8 cellular contexts compared by ENCODE assay signal in the genomic region with DNA sequence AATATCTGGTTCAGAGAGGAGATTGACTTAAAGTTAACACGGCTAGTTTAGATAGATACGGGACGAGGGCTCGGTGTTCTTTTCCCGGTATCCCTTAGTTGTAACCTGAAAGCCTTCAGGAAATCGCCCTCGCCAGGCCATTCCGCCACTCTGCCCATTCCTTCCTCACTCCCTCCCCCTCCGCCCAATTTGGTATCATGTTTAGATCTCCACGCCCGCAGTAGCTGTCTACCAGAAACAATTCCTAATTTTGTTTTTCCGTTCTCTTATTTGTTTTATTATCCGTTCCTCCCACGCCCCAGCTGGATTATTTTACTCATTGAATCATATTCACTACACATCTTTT. TPM values are rescaled to one million over a fixed set of nuclear protein-coding genes. Genes with fewer than 3 reads are reported as not detected.
A peak's percentile ranks its signal among the peaks of the same experiment; 100 is the strongest.
DNase-seq lines count a peak whose midpoint lies in the region; ATAC-seq and TF ChIP-seq lines count a peak whose summit lies in the region.

No MANE protein-coding gene starts in this region.

- peak overlapping the region; percentile 92 for H3K4me3 ChIP-seq in fibroblast of villous mesenchyme (ENCODE audit: low read depth, low read length)
- H3K4me3 ChIP-seq in neuron (ENCODE audit: low read length) = peak overlapping the region; percentile 88

- peak overlapping the region; percentile 98 for H3K4me3 Mint-ChIP-seq in activated T-cell treated with anti-CD3 and anti-CD28 coated beads, Interleukin-2, amount 50 U/mL, for 24 hours

- no peaks in the 10 kb centered on the region for H3K27me3 ChIP-seq in neuron (ENCODE audit: insufficient read depth, low read length)

- TF ChIP-seq CTCF in fibroblast of villous mesenchyme (IDR thresholded peaks at IDR 0.05; ENCODE audit: insufficient read depth, low read depth, low read length) = no peak

- H3K27me3 Mint-ChIP-seq in activated T-cell treated with anti-CD3 and anti-CD28 coated beads, Interleukin-2, amount 50 U/mL, for 24 hours = no peaks in the 10 kb centered on the region

- peaks cover 24% of the 10 kb centered on the region for H3K36me3 Mint-ChIP-seq in activated T-cell treated with anti-CD3 and anti-CD28 coated beads, Interleukin-2, amount 50 U/mL, for 24 hours (ENCODE audit: low read depth)

- peak overlapping the region; percentile 100 for H2AFZ ChIP-seq in neuron (ENCODE audit: low read depth, low read length)

- peak overlapping the region; percentile 100 for H3K27ac Mint-ChIP-seq in activated T-cell treated with anti-CD3 and anti-CD28 coated beads, Interleukin-2, amount 50 U/mL, for 24 hours

- ATAC-seq in GM19452 (IDR thresholded peaks at IDR 0.05; ENCODE audit: unreplicated experiment) (peak; percentile 1), HG02763 (IDR thresholded peaks at IDR 0.05; ENCODE audit: unreplicated experiment) (no peak)

- no peaks in the 10 kb centered on the region for H3K9me3 Mint-ChIP-seq in activated T-cell treated with anti-CD3 and anti-CD28 coated beads, Interleukin-2, amount 50 U/mL, for 24 hours

- H3K4me1 Mint-ChIP-seq in activated T-cell treated with anti-CD3 and anti-CD28 coated beads, Interleukin-2, amount 50 U/mL, for 24 hours (ENCODE audit: low read depth) = peaks cover 57% of the 10 kb centered on the region

- H3K9me3 ChIP-seq in neuron (ENCODE audit: low read length) = no peaks in the 10 kb centered on the region

- H3K4me1 ChIP-seq in neuron (ENCODE audit: insufficient read depth, low read length) = peaks cover 27% of the 10 kb centered on the region

- DNase-seq in CD1c-positive myeloid dendritic cell (ENCODE audit: extremely low spot score) (peak; percentile 26), M059J (ENCODE audit: low read depth) (peak; percentile 71), fibroblast of villous mesenchyme (ENCODE audit: low read depth) (peak; percentile 52), SKM-1 treated with dmso at 0.1 percent for 144 hours (lab: John Stamatoyannopoulos, UW; ENCODE audit: unreplicated experiment) (no peak)
- DNase-seq in activated T-cell treated with anti-CD3 and anti-CD28 coated beads, Interleukin-2, amount 50 U/mL, for 24 hours = no peak

- no peaks in the 10 kb centered on the region for H3K36me3 ChIP-seq in neuron (ENCODE audit: insufficient read depth, low read length)

RNA-seq across cellular contexts. Expression of a gene that starts 0.7 kb away (rescaled TPM):
- total RNA-seq in M059J (2014; rRNA removed; shearing (Covaris generic)) = 11.4 and 12.4 TPM in 2 replicates
- total RNA-seq in fibroblast of villous mesenchyme = 7.3 and 7.7 TPM in 2 replicates

RNA-seq across cellular contexts. Expression of a gene that starts 38.9 kb away (rescaled TPM):
- total RNA-seq in M059J (2014; rRNA removed; shearing (Covaris generic)) = 21.1 and 27.9 TPM in 2 replicates
- total RNA-seq in fibroblast of villous mesenchyme = 11.9 and 13.0 TPM in 2 replicates

Comparison
In these comparisons a context has a peak if more than half of its experiments do, and no peak if none do; other contexts are left out.
1. DNase-seq: peak in CD1c-positive myeloid dendritic cell (single experiment), M059J (single experiment) and fibroblast of villous mesenchyme (single experiment); none in activated T-cell treated with anti-CD3 and anti-CD28 coated beads, Interleukin-2, amount 50 U/mL, for 24 hours (single experiment) and SKM-1 treated with dmso at 0.1 percent for 144 hours (single experiment).